27 cellular contexts compared by ENCODE assay signal in genomic region chr6:16623733-16624132, GRCh38.
DNase-seq lines count a peak whose midpoint lies in the region; ATAC-seq, FAIRE-seq and TF ChIP-seq lines count a peak whose summit lies in the region.
"Had no signal": no experiment of that assay in that cellular context is flagged by ENCODE, and none has a peak within 500 bp of the region (broad histone marks: within the 10 kb centered on the region; RNA-seq: fewer than 3 reads in every experiment).

No MANE protein-coding gene starts in this region.

- peaks cover 17% of the 10 kb centered on the region for H3K36me3 Mint-ChIP-seq in activated T-cell treated with anti-CD3 and anti-CD28 coated beads, Interleukin-2, amount 50 U/mL, for 24 hours (ENCODE audit: low read depth)
- H3K36me3 Mint-ChIP-seq in stimulated activated naive B cell treated with anti-CD40 and anti-IgM and Interleukin-4, amounts not matched to agents 10 μg/mL and 1 μg/mL and 100 μg/mL, for 72 hours: peaks cover 24 to 40% of the 10 kb centered on the region in 2 donors
- H3K36me3 Mint-ChIP-seq: naive B cell had no signal

- no peak for DNase-seq in activated T-cell treated with anti-CD3 and anti-CD28 coated beads, Interleukin-2, amount 50 U/mL, for 24 hours
- DNase-seq in activated T-cell treated with anti-CD3 and anti-CD28 coated beads, Interleukin-2, amount 50 U/mL, for 48 hours: no peak
- DNase-seq in LHCN-M2 (ENCODE audit: low read depth): peak; percentile 19
- DNase-seq in bronchial epithelial cell (ENCODE audit: low read depth): peak; percentile 6
- DNase-seq in stimulated activated naive B cell treated with anti-CD40 and anti-IgM and Interleukin-4, amounts not matched to agents 10 μg/mL and 1 μg/mL and 100 μg/mL, for 72 hours: no peak
- no peak for DNase-seq in NCI-H524 (lab: John Stamatoyannopoulos, UW)
- no peak for DNase-seq in retina
- DNase-seq: ACHN; activated naive CD8-positive, alpha-beta T cell treated with anti-CD3 and anti-CD28 coated beads, Interleukin-2, amount 10 ng/mL, durations not matched to agents 7 days and 5 days; C1 segment of cervical spinal cord; effector CD4-positive, alpha-beta T cell; EL; foreskin melanocyte; left lung; naive B cell; NCI-H2029 treated with DMSO at 0.1 percent for 48 hours; NCI-H345; NCI-H774; nucleus accumbens; Right ventricle myocardium superior; stimulated activated CD4-positive, alpha-beta T cell treated with anti-CD3 and anti-CD28 coated beads, Interleukin-1b, Interleukin-23, amount 100 ng/mL, for 48 hours; SW 1271 had no signal

- no peaks in the 10 kb centered on the region for H3K9me3 Mint-ChIP-seq in activated T-cell treated with anti-CD3 and anti-CD28 coated beads, Interleukin-2, amount 50 U/mL, for 24 hours
- H3K9me3 Mint-ChIP-seq in stimulated activated naive B cell treated with anti-CD40 and anti-IgM and Interleukin-4, amounts not matched to agents 10 μg/mL and 1 μg/mL and 100 μg/mL, for 72 hours: peaks cover 6 to 7% of the 10 kb centered on the region in 2 donors

- H3K4me3 Mint-ChIP-seq in activated T-cell treated with anti-CD3 and anti-CD28 coated beads, Interleukin-2, amount 50 U/mL, for 24 hours: no peak overlapping the region
- H3K4me3 Mint-ChIP-seq in stimulated activated naive B cell treated with anti-CD40 and anti-IgM and Interleukin-4, amounts not matched to agents 10 μg/mL and 1 μg/mL and 100 μg/mL, for 72 hours: no peak overlapping the region
- H3K4me3 Mint-ChIP-seq: activated naive CD8-positive, alpha-beta T cell treated with anti-CD3 and anti-CD28 coated beads, Interleukin-2, amount 10 ng/mL, durations not matched to agents 7 days and 5 days; naive B cell; WTC11 had no signal

- no peaks in the 10 kb centered on the region for H3K36me3 ChIP-seq in bronchial epithelial cell (ENCODE audit: control insufficient read depth, insufficient read depth, low read length)
- H3K36me3 ChIP-seq: left lung had no signal

- peak overlapping the region; percentile 18 for H3K27ac Mint-ChIP-seq in activated T-cell treated with anti-CD3 and anti-CD28 coated beads, Interleukin-2, amount 50 U/mL, for 24 hours
- H3K27ac Mint-ChIP-seq in stimulated activated naive B cell treated with anti-CD40 and anti-IgM and Interleukin-4, amounts not matched to agents 10 μg/mL and 1 μg/mL and 100 μg/mL, for 72 hours: peak overlapping the region; percentile 47
- H3K27ac Mint-ChIP-seq: activated naive CD8-positive, alpha-beta T cell treated with anti-CD3 and anti-CD28 coated beads, Interleukin-2, amount 10 ng/mL, durations not matched to agents 7 days and 5 days; naive B cell; WTC11 had no signal

- H3K27me3 Mint-ChIP-seq in activated T-cell treated with anti-CD3 and anti-CD28 coated beads, Interleukin-2, amount 50 U/mL, for 24 hours: no peaks in the 10 kb centered on the region
- no peaks in the 10 kb centered on the region for H3K27me3 Mint-ChIP-seq in stimulated activated naive B cell treated with anti-CD40 and anti-IgM and Interleukin-4, amounts not matched to agents 10 μg/mL and 1 μg/mL and 100 μg/mL, for 72 hours
- H3K27me3 Mint-ChIP-seq: activated naive CD8-positive, alpha-beta T cell treated with anti-CD3 and anti-CD28 coated beads, Interleukin-2, amount 10 ng/mL, durations not matched to agents 7 days and 5 days; naive B cell had no signal

- TF ChIP-seq CTCF in bronchial epithelial cell (IDR thresholded peaks at IDR 0.05; ENCODE audit: insufficient read depth, low read length, severe bottlenecking): no peak

- no peaks in the 10 kb centered on the region for H3K27me3 ChIP-seq in bronchial epithelial cell (ENCODE audit: control insufficient read depth, insufficient read depth, low read length)
- H3K27me3 ChIP-seq: hepatocyte, left lung had no signal

- FAIRE-seq in bronchial epithelial cell (lab: Jason Lieb, UNC): no peak
- FAIRE-seq: urothelium cell line had no signal

- H3K4me1 Mint-ChIP-seq in activated T-cell treated with anti-CD3 and anti-CD28 coated beads, Interleukin-2, amount 50 U/mL, for 24 hours (ENCODE audit: low read depth): peaks cover 50% of the 10 kb centered on the region
- H3K4me1 Mint-ChIP-seq in stimulated activated naive B cell treated with anti-CD40 and anti-IgM and Interleukin-4, amounts not matched to agents 10 μg/mL and 1 μg/mL and 100 μg/mL, for 72 hours: peaks cover 7 to 38% of the 10 kb centered on the region in 2 donors

- no peak for ATAC-seq in stimulated activated naive B cell treated with anti-CD40 and anti-IgM and Interleukin-4, amounts not matched to agents 10 μg/mL and 1 μg/mL and 100 μg/mL, for 72 hours (replicated peaks)
- no peak for ATAC-seq in HG03097 (IDR thresholded peaks at IDR 0.05; ENCODE audit: low FRiP score, unreplicated experiment)
- ATAC-seq: HCT116, left lung, WTC11 had no signal

- H3K4me3 ChIP-seq in bronchial epithelial cell (ENCODE audit: low read depth, low read length): no peak overlapping the region
- H3K4me3 ChIP-seq: hepatocyte, left lung had no signal

Comparison
In these comparisons a context has a peak if more than half of its experiments do, and no peak if none do; other contexts are left out.
1. DNase-seq: peak in LHCN-M2 (single experiment) and bronchial epithelial cell (single experiment); none in activated T-cell treated with anti-CD3 and anti-CD28 coated beads, Interleukin-2, amount 50 U/mL, for 24 hours (single experiment), activated T-cell treated with anti-CD3 and anti-CD28 coated beads, Interleukin-2, amount 50 U/mL, for 48 hours (0 of 2), stimulated activated naive B cell treated with anti-CD40 and anti-IgM and Interleukin-4, amounts not matched to agents 10 μg/mL and 1 μg/mL and 100 μg/mL, for 72 hours (single experiment), NCI-H524 (0 of 2) and retina (single experiment).